In genomic region chr7:98294798-98295382, GRCh38 we compare ENCODE assay signal across 8 cellular contexts. TPM values are rescaled to one million over a fixed set of nuclear protein-coding genes. Genes with fewer than 3 reads are reported as not detected.
DNase-seq lines count a peak whose midpoint lies in the region; ATAC-seq and TF ChIP-seq lines count a peak whose summit lies in the region.

No MANE protein-coding gene starts in this region.

- peak; percentile 69 for ATAC-seq in HG02884 (IDR thresholded peaks at IDR 0.05; ENCODE audit: unreplicated experiment)
- ATAC-seq in activated naive CD4-positive, alpha-beta T cell treated with anti-CD3 and anti-CD28 coated beads, Interleukin-2, amount 50 U/mL, for 72 hours: peak; percentile 66 to 81

- H2AFZ ChIP-seq in hepatocyte: no peak overlapping the region

- no peaks in the 10 kb centered on the region for H3K9me3 Mint-ChIP-seq in activated T-cell treated with anti-CD3 and anti-CD28 coated beads, Interleukin-2, amount 50 U/mL, for 24 hours
- H3K9me3 Mint-ChIP-seq in activated naive CD4-positive, alpha-beta T cell treated with anti-CD3 and anti-CD28 coated beads, Interleukin-2, amount 50 U/mL, for 72 hours: no peaks in the 10 kb centered on the region

- no peaks in the 10 kb centered on the region for H3K36me3 ChIP-seq in hepatocyte (replicated peaks; ENCODE audit: insufficient read depth, low read depth)

- H3K27ac ChIP-seq in hepatocyte: no peak overlapping the region

- peaks cover 34% of the 10 kb centered on the region for H3K36me3 Mint-ChIP-seq in activated T-cell treated with anti-CD3 and anti-CD28 coated beads, Interleukin-2, amount 50 U/mL, for 24 hours (ENCODE audit: low read depth)
- no peaks in the 10 kb centered on the region for H3K36me3 Mint-ChIP-seq in activated naive CD4-positive, alpha-beta T cell treated with anti-CD3 and anti-CD28 coated beads, Interleukin-2, amount 50 U/mL, for 72 hours

- no peak overlapping the region for H3K4me3 Mint-ChIP-seq in activated T-cell treated with anti-CD3 and anti-CD28 coated beads, Interleukin-2, amount 50 U/mL, for 24 hours

- H3K27me3 ChIP-seq in hepatocyte: no peaks in the 10 kb centered on the region

- H3K4me2 ChIP-seq in hepatocyte: no peak overlapping the region

- peaks cover 37% of the 10 kb centered on the region for H4K20me1 ChIP-seq in hepatocyte (ENCODE audit: insufficient read depth, poor library complexity, severe bottlenecking)

- H3K4me1 Mint-ChIP-seq in activated T-cell treated with anti-CD3 and anti-CD28 coated beads, Interleukin-2, amount 50 U/mL, for 24 hours (ENCODE audit: low read depth): no peaks in the 10 kb centered on the region

- WGBS in hepatocyte (ENCODE audit: low lambda C conversion rate, missing lambda C conversion rate): 27% methylated on average over 12 of the region's 14 CpGs

- peaks cover 6% of the 10 kb centered on the region for H3K79me2 ChIP-seq in hepatocyte

- DNase-seq in activated T-cell treated with anti-CD3 and anti-CD28 coated beads, Interleukin-2, amount 50 U/mL, for 48 hours: peak; percentile 40 to 54
- no peak for DNase-seq in activated T-cell treated with anti-CD3 and anti-CD28 coated beads, Interleukin-2, amount 50 U/mL, for 24 hours
- DNase-seq in NCI-H2196 treated with DMSO at 0.1 percent for 48 hours (lab: John Stamatoyannopoulos, UW; ENCODE audit: unreplicated experiment): peak; percentile 68
- peak in 1 of 2 donors; percentile 40 for DNase-seq in activated naive CD4-positive, alpha-beta T cell treated with anti-CD3 and anti-CD28 coated beads, Interleukin-2, amount 50 U/mL, for 72 hours (ENCODE audit: low spot score in 2 of 2)
- DNase-seq in hepatocyte (ENCODE audit: low spot score): peak; percentile 84
- peak; percentile 60 for DNase-seq in stimulated activated CD8-positive, alpha-beta memory T cell treated with anti-CD3 and anti-CD28 coated beads, Interleukin-4, amount 100 ng/mL, for 48 hours
- no peak for DNase-seq in NCI-H446 treated with DMSO at 0.1 percent for 48 hours (lab: John Stamatoyannopoulos, UW)

- TF ChIP-seq CTCF in hepatocyte (IDR thresholded peaks at IDR 0.05; ENCODE audit: poor library complexity): peak; percentile 79

- peaks cover 3% of the 10 kb centered on the region for H3K4me1 ChIP-seq in hepatocyte (ENCODE audit: insufficient read depth)

- H3K27me3 Mint-ChIP-seq in activated T-cell treated with anti-CD3 and anti-CD28 coated beads, Interleukin-2, amount 50 U/mL, for 24 hours: no peaks in the 10 kb centered on the region

- H3K9me3 ChIP-seq in hepatocyte (ENCODE audit: low read depth): no peaks in the 10 kb centered on the region

- H3K4me3 ChIP-seq in hepatocyte: no peak overlapping the region

- no peak overlapping the region for H3K27ac Mint-ChIP-seq in activated T-cell treated with anti-CD3 and anti-CD28 coated beads, Interleukin-2, amount 50 U/mL, for 24 hours
- no peak overlapping the region for H3K27ac Mint-ChIP-seq in activated naive CD4-positive, alpha-beta T cell treated with anti-CD3 and anti-CD28 coated beads, Interleukin-2, amount 50 U/mL, for 72 hours

- H3K9me2 ChIP-seq in hepatocyte (replicated peaks; ENCODE audit: insufficient read depth): no peaks in the 10 kb centered on the region

RNA-seq across cellular contexts. Expression of gene BRI3, which starts 13.4 kb away (rescaled TPM):
- total RNA-seq in activated naive CD4-positive, alpha-beta T cell treated with anti-CD3 and anti-CD28 coated beads, Interleukin-2, amount 50 U/mL, for 72 hours: 10 to 100 TPM; 50.0 to 66.4 TPM
- 71.5 and 84.0 TPM in 2 replicates for total RNA-seq in hepatocyte
- polyA plus RNA-seq in hepatocyte: 101 and 104 TPM in 2 replicates

RNA-seq across cellular contexts. Expression of gene TECPR1, which starts 42.9 kb away (rescaled TPM):
- 10 to 100 TPM; 37.9 to 62.0 TPM for total RNA-seq in activated naive CD4-positive, alpha-beta T cell treated with anti-CD3 and anti-CD28 coated beads, Interleukin-2, amount 50 U/mL, for 72 hours
- 6.0 and 10.7 TPM in 2 replicates for total RNA-seq in hepatocyte
- polyA plus RNA-seq in hepatocyte: 9.8 and 11.3 TPM in 2 replicates

Comparison
In these comparisons a context has a peak if more than half of its experiments do, and no peak if none do; other contexts are left out.
1. DNase-seq: peak in activated T-cell treated with anti-CD3 and anti-CD28 coated beads, Interleukin-2, amount 50 U/mL, for 48 hours (2 of 2), NCI-H2196 treated with DMSO at 0.1 percent for 48 hours (single experiment), hepatocyte (single experiment) and stimulated activated CD8-positive, alpha-beta memory T cell treated with anti-CD3 and anti-CD28 coated beads, Interleukin-4, amount 100 ng/mL, for 48 hours (single experiment); none in activated T-cell treated with anti-CD3 and anti-CD28 coated beads, Interleukin-2, amount 50 U/mL, for 24 hours (single experiment) and NCI-H446 treated with DMSO at 0.1 percent for 48 hours (single experiment).